Comparison of ENCODE assay signal across 17 cellular contexts in the genomic region with DNA sequence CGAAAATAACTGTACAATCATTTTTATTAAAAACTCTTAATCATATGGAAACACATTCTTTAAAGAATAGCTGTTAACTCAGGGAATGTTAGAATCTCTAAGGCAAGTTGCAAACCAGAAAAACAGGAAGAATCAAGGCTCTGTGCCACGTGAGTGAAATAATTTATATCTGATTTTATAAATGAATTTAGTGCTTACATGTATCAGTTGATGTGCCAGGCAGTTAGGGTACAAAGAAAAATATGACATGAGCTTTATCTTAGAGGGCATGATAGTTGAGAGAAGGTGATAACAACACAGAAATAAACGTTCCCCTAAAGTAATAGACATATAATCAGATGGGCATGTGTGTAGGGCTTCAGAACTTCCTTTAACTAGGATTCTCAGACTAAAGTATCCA.
"Had no signal": no experiment of that assay in that cellular context is flagged by ENCODE, and none has a peak within 500 bp of the region (broad histone marks: within the 10 kb centered on the region; RNA-seq: fewer than 3 reads in every experiment).

No MANE protein-coding gene starts in this region.

- H3K4me1 ChIP-seq: esophagus muscularis mucosa, foreskin keratinocyte, gastroesophageal sphincter, heart left ventricle, left lung, lower lobe of right lung had no signal

- H3K4me3 ChIP-seq: coronary artery, dorsolateral prefrontal cortex, esophagus muscularis mucosa, gastroesophageal sphincter, heart left ventricle, left lung, lower lobe of right lung had no signal

- H3K27me3 ChIP-seq: dorsolateral prefrontal cortex, esophagus muscularis mucosa, foreskin keratinocyte, gastroesophageal sphincter, heart left ventricle, left lung had no signal

- H3K27ac ChIP-seq: coronary artery, dorsolateral prefrontal cortex, esophagus muscularis mucosa, foreskin keratinocyte, gastroesophageal sphincter, heart left ventricle, left lung, lower lobe of right lung had no signal

- ATAC-seq: foreskin keratinocyte; gastroesophageal sphincter; heart left ventricle; left cardiac atrium; left lung; left ventricle myocardium superior; lower lobe of right lung; naive thymus-derived CD4-positive, alpha-beta T cell had no signal

- H3K9me3 ChIP-seq: esophagus muscularis mucosa, gastroesophageal sphincter, lower lobe of right lung had no signal

- DNase-seq: dermis blood vessel endothelial cell; dorsolateral prefrontal cortex; effector CD4-positive, alpha-beta T cell; effector memory CD4-positive, alpha-beta T cell; foreskin keratinocyte; heart left ventricle; hippocampal formation; left cardiac atrium; left lung; left ventricle myocardium superior; lower lobe of right lung; mesenchymal stem cell; midbrain; naive thymus-derived CD4-positive, alpha-beta T cell had no signal

- H3K36me3 ChIP-seq: esophagus muscularis mucosa, gastroesophageal sphincter, heart left ventricle, left lung, lower lobe of right lung had no signal
